Comparison of ENCODE assay signal across 10 cellular contexts in genomic region chr7:118129037-118129436, GRCh38. TPM values are rescaled to one million over a fixed set of nuclear protein-coding genes. Genes with fewer than 3 reads are reported as not detected.
DNase-seq lines count a peak whose midpoint lies in the region; ATAC-seq lines count a peak whose summit lies in the region.
"Had no signal": no experiment of that assay in that cellular context is flagged by ENCODE, and none has a peak within 500 bp of the region (broad histone marks: within the 10 kb centered on the region; RNA-seq: fewer than 3 reads in every experiment).

No MANE protein-coding gene starts in this region.

- peaks cover 1% of the 10 kb centered on the region for H3K36me3 Mint-ChIP-seq in memory B cell
- no peaks in the 10 kb centered on the region for H3K36me3 Mint-ChIP-seq in activated CD4-positive, alpha-beta memory T cell treated with anti-CD3 and anti-CD28 coated beads for 36 hours

- DNase-seq in memory B cell (ENCODE audit: low spot score in 2 of 2) (no peak), HUDEP-2 (lab: John Stamatoyannopoulos, UW; ENCODE audit: unreplicated experiment in 76 of 76) (no peak)
- DNase-seq in stimulated activated CD4-positive, alpha-beta T cell treated with anti-CD3 and anti-CD28 coated beads, Interleukin-12 subunit alpha, Interleukin-12 subunit beta, amount 100 ng/mL, for 4 hours: no peak
- no peak for DNase-seq in activated CD4-positive, alpha-beta memory T cell treated with anti-CD3 and anti-CD28 coated beads for 36 hours
- DNase-seq: activated gamma-delta T cell treated with Interleukin-2 at 50 U/mL for 16 hours, upper lobe of right lung had no signal

- ATAC-seq in GM18858 (IDR thresholded peaks at IDR 0.05; ENCODE audit: unreplicated experiment): peak; percentile 63
- peak; percentile 66 for ATAC-seq in GM21576 (IDR thresholded peaks at IDR 0.05; ENCODE audit: unreplicated experiment)
- ATAC-seq in HG03432 (IDR thresholded peaks at IDR 0.05; ENCODE audit: unreplicated experiment): peak; percentile 78
- peak; percentile 75 for ATAC-seq in memory B cell (ENCODE audit: low read depth)
- ATAC-seq: upper lobe of right lung had no signal

- no peak overlapping the region for H3K27ac Mint-ChIP-seq in memory B cell
- H3K27ac Mint-ChIP-seq in activated CD4-positive, alpha-beta memory T cell treated with anti-CD3 and anti-CD28 coated beads for 36 hours: no peak overlapping the region
- H3K27ac Mint-ChIP-seq: nephron had no signal

- H3K4me1 Mint-ChIP-seq in memory B cell: peaks cover 7% of the 10 kb centered on the region
- no peaks in the 10 kb centered on the region for H3K4me1 Mint-ChIP-seq in activated CD4-positive, alpha-beta memory T cell treated with anti-CD3 and anti-CD28 coated beads for 36 hours (ENCODE audit: low read depth)
- H3K4me1 Mint-ChIP-seq: nephron had no signal

- intact Hi-C loops in activated CD4-positive, alpha-beta memory T cell treated with anti-CD3 and anti-CD28 coated beads for 36 hours (cut with micrococcal nuclease): no loop called here

- H3K9me3 Mint-ChIP-seq in memory B cell: peaks cover 14% of the 10 kb centered on the region
- H3K9me3 Mint-ChIP-seq in activated CD4-positive, alpha-beta memory T cell treated with anti-CD3 and anti-CD28 coated beads for 36 hours: peaks cover 12% of the 10 kb centered on the region

- POLR2A ChIA-PET in activated CD4-positive, alpha-beta memory T cell treated with anti-CD3 and anti-CD28 coated beads for 36 hours (lab: Charles Lee): no interaction called here

- CTCF ChIA-PET in activated CD4-positive, alpha-beta memory T cell treated with anti-CD3 and anti-CD28 coated beads for 36 hours (lab: Charles Lee): interaction anchor here (1.1 kb wide), 1 partner anchor 10 kb away, joined by 3 read pairs; no protein-coding TSS in a partner anchor

- no peaks in the 10 kb centered on the region for H3K27me3 Mint-ChIP-seq in memory B cell
- H3K27me3 Mint-ChIP-seq in activated CD4-positive, alpha-beta memory T cell treated with anti-CD3 and anti-CD28 coated beads for 36 hours: peaks cover 5% of the 10 kb centered on the region

- H3K4me3 Mint-ChIP-seq in memory B cell: no peak overlapping the region
- no peak overlapping the region for H3K4me3 Mint-ChIP-seq in activated CD4-positive, alpha-beta memory T cell treated with anti-CD3 and anti-CD28 coated beads for 36 hours
- H3K4me3 Mint-ChIP-seq: nephron had no signal

RNA-seq across cellular contexts. Expression of gene LSM8, which starts 54.9 kb away (rescaled TPM):
- 10 to 100 TPM; 39.1 TPM for total RNA-seq in activated CD4-positive, alpha-beta memory T cell treated with anti-CD3 and anti-CD28 coated beads for 36 hours
